1 cellular context compared by ENCODE assay signal in the genomic region with DNA sequence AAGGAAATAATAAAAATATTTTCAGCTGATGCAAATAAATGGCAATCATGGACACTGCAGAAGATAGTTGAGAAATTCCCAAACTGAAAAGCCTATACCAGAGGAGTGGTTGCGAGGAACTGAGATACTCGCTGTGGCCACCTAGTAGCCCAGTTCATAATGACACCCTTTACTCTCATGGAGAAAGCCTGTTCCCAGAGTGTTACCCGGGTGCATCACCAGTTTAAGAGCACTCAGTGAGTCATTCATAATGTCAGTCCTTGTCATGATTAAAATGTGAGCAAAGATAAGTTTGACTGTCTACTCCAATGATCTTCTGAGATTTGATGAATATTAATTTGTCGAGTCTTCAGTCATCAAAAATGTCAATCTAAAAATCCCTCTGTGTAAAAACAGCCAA.
TF ChIP-seq lines count a peak whose summit lies in the region.

No MANE protein-coding gene starts in this region.

TF ChIP-seq in HCT116, 20 proteins besides CTCF, POLR2A, EP300 and RAD21 (continued from another document):
- TF ChIP-seq, protein P1, sequence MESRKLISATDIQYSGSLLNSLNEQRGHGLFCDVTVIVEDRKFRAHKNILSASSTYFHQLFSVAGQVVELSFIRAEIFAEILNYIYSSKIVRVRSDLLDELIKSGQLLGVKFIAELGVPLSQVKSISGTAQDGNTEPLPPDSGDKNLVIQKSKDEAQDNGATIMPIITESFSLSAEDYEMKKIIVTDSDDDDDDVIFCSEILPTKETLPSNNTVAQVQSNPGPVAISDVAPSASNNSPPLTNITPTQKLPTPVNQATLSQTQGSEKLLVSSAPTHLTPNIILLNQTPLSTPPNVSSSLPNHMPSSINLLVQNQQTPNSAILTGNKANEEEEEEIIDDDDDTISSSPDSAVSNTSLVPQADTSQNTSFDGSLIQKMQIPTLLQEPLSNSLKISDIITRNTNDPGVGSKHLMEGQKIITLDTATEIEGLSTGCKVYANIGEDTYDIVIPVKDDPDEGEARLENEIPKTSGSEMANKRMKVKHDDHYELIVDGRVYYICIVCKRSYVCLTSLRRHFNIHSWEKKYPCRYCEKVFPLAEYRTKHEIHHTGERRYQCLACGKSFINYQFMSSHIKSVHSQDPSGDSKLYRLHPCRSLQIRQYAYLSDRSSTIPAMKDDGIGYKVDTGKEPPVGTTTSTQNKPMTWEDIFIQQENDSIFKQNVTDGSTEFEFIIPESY (IDR thresholded peaks at IDR 0.05; ENCODE audit: extremely low read depth, insufficient replicate concordance, low read length), result no peak
- TF ChIP-seq EZH2phosphoT487 (IDR thresholded peaks at IDR 0.05; ENCODE audit: borderline replicate concordance) (no peak), JUND (IDR thresholded peaks at IDR 0.05) (no peak), EGR1 (IDR thresholded peaks at IDR 0.05; ENCODE audit: low read depth) (no peak), SRF (IDR thresholded peaks at IDR 0.05; ENCODE audit: low read depth) (no peak)
